In the genomic region with DNA sequence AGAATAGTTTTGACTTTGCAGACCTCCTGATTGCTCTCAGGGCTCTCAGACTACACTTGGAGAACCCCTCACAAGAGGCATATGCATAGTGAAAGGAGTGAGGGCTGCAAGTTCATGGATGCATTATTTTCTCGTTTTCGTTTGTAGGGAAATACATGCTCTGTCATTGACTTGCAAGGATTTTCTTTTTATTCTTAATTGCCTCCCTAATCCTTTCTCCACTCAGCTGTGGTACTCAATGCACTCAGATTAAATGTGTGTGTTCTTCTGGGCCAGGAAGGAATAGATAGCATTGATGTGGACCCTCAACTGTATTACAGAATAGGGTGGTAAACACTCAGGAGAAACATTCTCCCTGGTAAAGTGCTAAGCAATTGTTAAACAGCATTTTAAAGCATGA, we compare ENCODE assay signal across 9 cellular contexts.
"Had no signal": no experiment of that assay in that cellular context is flagged by ENCODE, and none has a peak within 500 bp of the region (broad histone marks: within the 10 kb centered on the region; RNA-seq: fewer than 3 reads in every experiment).

No MANE protein-coding gene starts in this region.

- DNase-seq: GM23248, GOT3, H7, H9, HCEC 1CT, HFFc6 had no signal

- FAIRE-seq: H1, H54 had no signal

- H3K4me3 ChIP-seq: GM23248, GM23338 had no signal
